2 cellular contexts compared by ENCODE assay signal in the genomic region with DNA sequence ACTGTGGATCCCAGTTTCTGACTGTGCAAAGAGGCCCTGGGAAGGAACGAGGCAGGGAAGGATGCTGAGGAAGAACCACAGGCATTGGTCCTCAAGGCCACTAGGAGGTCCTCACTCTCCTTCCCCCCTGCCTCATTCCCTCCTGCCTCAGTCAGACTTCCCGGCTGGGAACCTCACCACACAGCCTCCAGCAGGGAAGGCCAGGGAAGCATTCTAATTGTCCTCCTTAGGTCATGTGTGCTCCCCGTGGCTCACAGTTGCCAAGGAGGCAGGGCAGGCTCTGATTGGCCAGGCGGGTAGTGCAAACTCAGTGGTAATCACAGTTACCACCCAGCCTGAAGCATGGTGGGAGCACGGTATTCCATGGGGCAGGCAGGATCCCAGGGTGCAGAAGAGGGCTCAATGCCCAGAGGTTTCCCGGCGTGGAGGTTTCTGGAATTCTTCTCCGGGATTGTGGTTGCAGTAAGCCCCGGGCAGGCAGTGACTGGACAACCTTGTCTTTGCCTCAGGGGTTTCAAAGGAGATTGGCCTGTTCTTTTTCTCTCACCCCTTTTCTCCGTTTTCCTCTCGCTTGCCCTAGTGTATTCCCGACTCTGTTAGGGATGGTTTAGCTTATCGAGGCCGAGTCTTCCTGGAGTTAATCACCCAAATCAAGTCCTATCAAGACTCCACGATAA.
TF ChIP-seq lines count a peak whose summit lies in the region.

No MANE protein-coding gene starts in this region.

TF ChIP-seq in IMR-90, 13 proteins besides CTCF, POLR2A, EP300 and RAD21:
- TF ChIP-seq, protein P1, sequence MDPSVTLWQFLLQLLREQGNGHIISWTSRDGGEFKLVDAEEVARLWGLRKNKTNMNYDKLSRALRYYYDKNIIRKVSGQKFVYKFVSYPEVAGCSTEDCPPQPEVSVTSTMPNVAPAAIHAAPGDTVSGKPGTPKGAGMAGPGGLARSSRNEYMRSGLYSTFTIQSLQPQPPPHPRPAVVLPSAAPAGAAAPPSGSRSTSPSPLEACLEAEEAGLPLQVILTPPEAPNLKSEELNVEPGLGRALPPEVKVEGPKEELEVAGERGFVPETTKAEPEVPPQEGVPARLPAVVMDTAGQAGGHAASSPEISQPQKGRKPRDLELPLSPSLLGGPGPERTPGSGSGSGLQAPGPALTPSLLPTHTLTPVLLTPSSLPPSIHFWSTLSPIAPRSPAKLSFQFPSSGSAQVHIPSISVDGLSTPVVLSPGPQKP (IDR thresholded peaks at IDR 0.05; ENCODE audit: borderline replicate concordance, low read depth, low read length): no peak
- no peak for TF ChIP-seq SMC3 (IDR thresholded peaks at IDR 0.05; ENCODE audit: low read depth, low read length)
- TF ChIP-seq CHD1 (IDR thresholded peaks at IDR 0.05; ENCODE audit: low read depth, low read length): no peak
- no peak for TF ChIP-seq MXI1 (IDR thresholded peaks at IDR 0.05; ENCODE audit: borderline replicate concordance, low read depth, low read length)
- no peak for TF ChIP-seq MAZ (IDR thresholded peaks at IDR 0.05; ENCODE audit: borderline replicate concordance, low read depth, low read length)
- TF ChIP-seq, protein P2, sequence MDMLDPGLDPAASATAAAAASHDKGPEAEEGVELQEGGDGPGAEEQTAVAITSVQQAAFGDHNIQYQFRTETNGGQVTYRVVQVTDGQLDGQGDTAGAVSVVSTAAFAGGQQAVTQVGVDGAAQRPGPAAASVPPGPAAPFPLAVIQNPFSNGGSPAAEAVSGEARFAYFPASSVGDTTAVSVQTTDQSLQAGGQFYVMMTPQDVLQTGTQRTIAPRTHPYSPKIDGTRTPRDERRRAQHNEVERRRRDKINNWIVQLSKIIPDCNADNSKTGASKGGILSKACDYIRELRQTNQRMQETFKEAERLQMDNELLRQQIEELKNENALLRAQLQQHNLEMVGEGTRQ (IDR thresholded peaks at IDR 0.05; ENCODE audit: low read depth, low read length): no peak
- TF ChIP-seq RCOR1 (IDR thresholded peaks at IDR 0.05; ENCODE audit: insufficient replicate concordance, low read length): no peak
- no peak for TF ChIP-seq MAFK (IDR thresholded peaks at IDR 0.05; ENCODE audit: low read depth, low read length)
- TF ChIP-seq RFX5 (IDR thresholded peaks at IDR 0.05; ENCODE audit: low read depth, low read length): no peak
- no peak for TF ChIP-seq CEBPB (IDR thresholded peaks at IDR 0.05; ENCODE audit: low read depth, low read length)
- TF ChIP-seq FOS (IDR thresholded peaks at IDR 0.05; ENCODE audit: low read depth, low read length): no peak
- TF ChIP-seq NFE2L2 (IDR thresholded peaks at IDR 0.05; ENCODE audit: low read depth, low read length): no peak
- TF ChIP-seq BHLHE40 (IDR thresholded peaks at IDR 0.05; ENCODE audit: low read depth, low read length): no peak

TF ChIP-seq in K562, 482 proteins besides CTCF, POLR2A, EP300 and RAD21:
- TF ChIP-seq E2F3 (CRISPR knock-in tag; IDR thresholded peaks at IDR 0.05): no peak
- TF ChIP-seq, protein P3, sequence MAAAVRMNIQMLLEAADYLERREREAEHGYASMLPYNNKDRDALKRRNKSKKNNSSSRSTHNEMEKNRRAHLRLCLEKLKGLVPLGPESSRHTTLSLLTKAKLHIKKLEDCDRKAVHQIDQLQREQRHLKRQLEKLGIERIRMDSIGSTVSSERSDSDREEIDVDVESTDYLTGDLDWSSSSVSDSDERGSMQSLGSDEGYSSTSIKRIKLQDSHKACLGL (CRISPR knock-in tag; IDR thresholded peaks at IDR 0.05; ENCODE audit: borderline replicate concordance, poor library complexity, severe bottlenecking): no peak
- no peak for TF ChIP-seq CBFA2T3 (IDR thresholded peaks at IDR 0.05)
- peak; percentile 4 for TF ChIP-seq NFYB (IDR thresholded peaks at IDR 0.05; ENCODE audit: extremely low read depth, insufficient read length)
- TF ChIP-seq PTTG1 (tag; IDR thresholded peaks at IDR 0.05; ENCODE audit: low read depth): no peak
- no peak for TF ChIP-seq BRF1 (IDR thresholded peaks at IDR 0.05; ENCODE audit: borderline replicate concordance, extremely low read depth, insufficient read length)
- TF ChIP-seq, protein P4, sequence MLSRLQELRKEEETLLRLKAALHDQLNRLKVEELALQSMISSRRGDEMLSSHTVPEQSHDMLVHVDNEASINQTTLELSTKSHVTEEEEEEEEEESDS (CRISPR knock-in tag; IDR thresholded peaks at IDR 0.05): no peak
